ENCODE assay signal across 12 cellular contexts in genomic region chr1:209607795-209608178, GRCh38. TPM values are rescaled to one million over a fixed set of nuclear protein-coding genes. Genes with fewer than 3 reads are reported as not detected.
A peak's percentile ranks its signal among the peaks of the same experiment; 100 is the strongest.
DNase-seq lines count a peak whose midpoint lies in the region; ATAC-seq lines count a peak whose summit lies in the region.
"Had no signal": no experiment of that assay in that cellular context is flagged by ENCODE, and none has a peak within 500 bp of the region (broad histone marks: within the 10 kb centered on the region; RNA-seq: fewer than 3 reads in every experiment).

No MANE protein-coding gene starts in this region.

- peak overlapping the region; percentile 23 to 57 for H3K4me3 Mint-ChIP-seq in activated T-cell treated with anti-CD3 and anti-CD28 coated beads, Interleukin-2, amount 50 U/mL, for 72 hours
- H3K4me3 Mint-ChIP-seq in stimulated activated effector memory CD8-positive, alpha-beta T cell treated with anti-CD3 and anti-CD28 coated beads, Interleukin-12 subunit alpha, Interleukin-12 subunit beta, amount 100 ng/mL, for 72 hours, result no peak overlapping the region

- no peak for DNase-seq in activated T-cell treated with anti-CD3 and anti-CD28 coated beads, Interleukin-2, amount 50 U/mL, for 72 hours
- DNase-seq in activated T-cell treated with anti-CD3 and anti-CD28 coated beads for 4 hours (no peak), DMS53 treated with DMSO at 0.1 percent for 48 hours (lab: John Stamatoyannopoulos, UW; ENCODE audit: unreplicated experiment) (no peak), NCI-H1092 (lab: John Stamatoyannopoulos, UW) (no peak), dermis blood vessel endothelial cell (no peak)
- no peak for DNase-seq in stimulated activated effector memory CD8-positive, alpha-beta T cell treated with anti-CD3 and anti-CD28 coated beads, Interleukin-12 subunit alpha, Interleukin-12 subunit beta, amount 100 ng/mL, for 72 hours (ENCODE audit: low spot score in 2 of 2)
- DNase-seq: NCI-H1436; NK-92 treated with Interleukin-12 subunit alpha and Interleukin-12 subunit beta, amount 100 ng/mL, for 24 hours had no signal

- ATAC-seq in activated T-cell treated with anti-CD3 and anti-CD28 coated beads, Interleukin-2, amount 50 U/mL, for 72 hours (replicated peaks in 1 of 2), result peak; percentile 39 to 41
- ATAC-seq in HG02588 (IDR thresholded peaks at IDR 0.05; ENCODE audit: unreplicated experiment) (peak; percentile 15), HG03565 (IDR thresholded peaks at IDR 0.05; ENCODE audit: unreplicated experiment) (peak; percentile 12)
- ATAC-seq in stimulated activated effector memory CD8-positive, alpha-beta T cell treated with anti-CD3 and anti-CD28 coated beads, Interleukin-12 subunit alpha, Interleukin-12 subunit beta, amount 100 ng/mL, for 72 hours, result peak; percentile 9

- H3K9me3 Mint-ChIP-seq in activated T-cell treated with anti-CD3 and anti-CD28 coated beads, Interleukin-2, amount 50 U/mL, for 72 hours, result no peaks in the 10 kb centered on the region
- no peaks in the 10 kb centered on the region for H3K9me3 Mint-ChIP-seq in stimulated activated effector memory CD8-positive, alpha-beta T cell treated with anti-CD3 and anti-CD28 coated beads, Interleukin-12 subunit alpha, Interleukin-12 subunit beta, amount 100 ng/mL, for 72 hours

- peak overlapping the region; percentile 74 for H3K27ac Mint-ChIP-seq in activated T-cell treated with anti-CD3 and anti-CD28 coated beads, Interleukin-2, amount 50 U/mL, for 72 hours
- H3K27ac Mint-ChIP-seq in stimulated activated effector memory CD8-positive, alpha-beta T cell treated with anti-CD3 and anti-CD28 coated beads, Interleukin-12 subunit alpha, Interleukin-12 subunit beta, amount 100 ng/mL, for 72 hours, result no peak overlapping the region

- no peaks in the 10 kb centered on the region for H3K36me3 Mint-ChIP-seq in activated T-cell treated with anti-CD3 and anti-CD28 coated beads, Interleukin-2, amount 50 U/mL, for 72 hours (ENCODE audit: insufficient read depth in 2 of 2)
- no peaks in the 10 kb centered on the region for H3K36me3 Mint-ChIP-seq in stimulated activated effector memory CD8-positive, alpha-beta T cell treated with anti-CD3 and anti-CD28 coated beads, Interleukin-12 subunit alpha, Interleukin-12 subunit beta, amount 100 ng/mL, for 72 hours

- peaks cover 5% of the 10 kb centered on the region for H3K4me1 Mint-ChIP-seq in activated T-cell treated with anti-CD3 and anti-CD28 coated beads, Interleukin-2, amount 50 U/mL, for 72 hours (ENCODE audit: low read depth)
- no peaks in the 10 kb centered on the region for H3K4me1 Mint-ChIP-seq in stimulated activated effector memory CD8-positive, alpha-beta T cell treated with anti-CD3 and anti-CD28 coated beads, Interleukin-12 subunit alpha, Interleukin-12 subunit beta, amount 100 ng/mL, for 72 hours

- H3K27me3 Mint-ChIP-seq in activated T-cell treated with anti-CD3 and anti-CD28 coated beads, Interleukin-2, amount 50 U/mL, for 72 hours (ENCODE audit: low read depth), result no peaks in the 10 kb centered on the region

RNA-seq across cellular contexts. Expression of gene CAMK1G, which starts 24.3 kb away (rescaled TPM):
- total RNA-seq in activated T-cell treated with anti-CD3 and anti-CD28 coated beads, Interleukin-2, amount 50 U/mL, for 72 hours, result under 1 TPM; 0.43 to 0.63 TPM
- total RNA-seq in dermis blood vessel endothelial cell, result not detected in 2 replicates
- total RNA-seq: myocyte, skeletal muscle tissue had no signal

RNA-seq across cellular contexts. Expression of gene LAMB3, which starts 44.4 kb away (rescaled TPM):
- total RNA-seq in activated T-cell treated with anti-CD3 and anti-CD28 coated beads, Interleukin-2, amount 50 U/mL, for 72 hours, result 10 to 100 TPM in 1 of 2 donors, 1 to 10 TPM in 1; 5.9 to 26.0 TPM
- total RNA-seq in dermis blood vessel endothelial cell, result 1.5 and 1.9 TPM in 2 replicates
